In genomic region chr15:39801641-39802309, GRCh38 we compare ENCODE assay signal across 9 cellular contexts. TPM values are rescaled to one million over a fixed set of nuclear protein-coding genes. Genes with fewer than 3 reads are reported as not detected.
DNase-seq lines count a peak whose midpoint lies in the region; ATAC-seq and TF ChIP-seq lines count a peak whose summit lies in the region.
"Had no signal": no experiment of that assay in that cellular context is flagged by ENCODE, and none has a peak within 500 bp of the region (broad histone marks: within the 10 kb centered on the region; RNA-seq: fewer than 3 reads in every experiment).

No MANE protein-coding gene starts in this region.

- H3K27me3 Mint-ChIP-seq in activated naive CD4-positive, alpha-beta T cell treated with anti-CD3 and anti-CD28 coated beads, Interleukin-2, amount 10 ng/mL, durations not matched to agents 7 days and 5 days, result peaks cover 36% of the 10 kb centered on the region

- H3K36me3 Mint-ChIP-seq in activated naive CD4-positive, alpha-beta T cell treated with anti-CD3 and anti-CD28 coated beads, Interleukin-2, amount 10 ng/mL, durations not matched to agents 7 days and 5 days, result no peaks in the 10 kb centered on the region

- no peaks in the 10 kb centered on the region for H3K4me1 Mint-ChIP-seq in activated naive CD4-positive, alpha-beta T cell treated with anti-CD3 and anti-CD28 coated beads, Interleukin-2, amount 10 ng/mL, durations not matched to agents 7 days and 5 days

- peak; percentile 61 for ATAC-seq in HG02642 (IDR thresholded peaks at IDR 0.05; ENCODE audit: poor library complexity, unreplicated experiment)
- peak; percentile 55; the same call in 2 of the 3 replicates for ATAC-seq in RWPE2 (ENCODE audit: low read depth)
- ATAC-seq in Right ventricle myocardium inferior, result no peak
- no peak for ATAC-seq in omental fat pad (ENCODE audit: low FRiP score)

- CTCF ChIA-PET in activated naive CD4-positive, alpha-beta T cell treated with anti-CD3 and anti-CD28 coated beads, Interleukin-2, amount 10 ng/mL, durations not matched to agents 7 days and 5 days (lab: Charles Lee), result interaction anchor here (2.3 to 2.8 kb wide), 2 partner anchors 14 to 72 kb away, joined by 7 to 12 read pairs; no protein-coding TSS in a partner anchor

- peaks cover 13% of the 10 kb centered on the region for H3K4me1 ChIP-seq in RWPE2 (ENCODE audit: insufficient read depth, poor library complexity, severe bottlenecking)
- H3K4me1 ChIP-seq: parathyroid adenoma had no signal

- no peaks in the 10 kb centered on the region for H3K36me3 ChIP-seq in RWPE2 (ENCODE audit: low read depth)

- peak; percentile 80 for TF ChIP-seq CTCF in RWPE2 (IDR thresholded peaks at IDR 0.05; ENCODE audit: poor library complexity, severe bottlenecking)
- no peak for TF ChIP-seq CTCF in omental fat pad (IDR thresholded peaks at IDR 0.05)

- H3K27ac ChIP-seq in RWPE2 (ENCODE audit: poor library complexity, severe bottlenecking), result no peak overlapping the region
- H3K27ac ChIP-seq: parathyroid adenoma had no signal

- no peak overlapping the region for H3K4me3 Mint-ChIP-seq in activated naive CD4-positive, alpha-beta T cell treated with anti-CD3 and anti-CD28 coated beads, Interleukin-2, amount 10 ng/mL, durations not matched to agents 7 days and 5 days

- H3K27me3 ChIP-seq in RWPE2 (ENCODE audit: insufficient read depth, poor library complexity, severe bottlenecking), result no peaks in the 10 kb centered on the region

- no peak overlapping the region for H3K4me3 ChIP-seq in RWPE2 (ENCODE audit: severe bottlenecking)

- no peaks in the 10 kb centered on the region for H3K9me3 Mint-ChIP-seq in activated naive CD4-positive, alpha-beta T cell treated with anti-CD3 and anti-CD28 coated beads, Interleukin-2, amount 10 ng/mL, durations not matched to agents 7 days and 5 days

- no peak overlapping the region for H3K27ac Mint-ChIP-seq in activated naive CD4-positive, alpha-beta T cell treated with anti-CD3 and anti-CD28 coated beads, Interleukin-2, amount 10 ng/mL, durations not matched to agents 7 days and 5 days

- intact Hi-C loops in Right ventricle myocardium inferior (cut with DNase I), result no loop called here

- H3K9me3 ChIP-seq in RWPE2 (ENCODE audit: severe bottlenecking), result no peaks in the 10 kb centered on the region

- DNase-seq in activated naive CD4-positive, alpha-beta T cell treated with anti-CD3 and anti-CD28 coated beads, Interleukin-2, amount 10 ng/mL, durations not matched to agents 7 days and 5 days, result peak; percentile 34
- DNase-seq in activated naive CD4-positive, alpha-beta T cell (lab: John Stamatoyannopoulos, UW), result no peak
- DNase-seq in RWPE2 (ENCODE audit: low spot score), result no peak
- DNase-seq in iPS-NIHi11 (ENCODE audit: low spot score), result peak; percentile 55
- no peak for DNase-seq in SKM-1 (lab: John Stamatoyannopoulos, UW; ENCODE audit: unreplicated experiment)
- no peak for DNase-seq in Right ventricle myocardium inferior (ENCODE audit: missing footprints)
- no peak for DNase-seq in omental fat pad (ENCODE audit: low spot score)

RNA-seq across cellular contexts. Expression of gene FSIP1, which starts 19.1 kb away (rescaled TPM):
- 0.73 TPM for total RNA-seq in Right ventricle myocardium inferior
- total RNA-seq in omental fat pad, result under 1 TPM; 0.32 to 0.48 (median 0.41) TPM

Comparison
In these comparisons a context has a peak if more than half of its experiments do, and no peak if none do; other contexts are left out.
1. DNase-seq: peak in activated naive CD4-positive, alpha-beta T cell treated with anti-CD3 and anti-CD28 coated beads, Interleukin-2, amount 10 ng/mL, durations not matched to agents 7 days and 5 days (single experiment) and iPS-NIHi11 (single experiment); none in activated naive CD4-positive, alpha-beta T cell (0 of 4), RWPE2 (single experiment), SKM-1 (single experiment), Right ventricle myocardium inferior (single experiment) and omental fat pad (single experiment).
2. ATAC-seq: peak in HG02642 (single experiment) and RWPE2 (single experiment); none in Right ventricle myocardium inferior (single experiment) and omental fat pad (single experiment).